ENCODE assay signal across 16 cellular contexts in the genomic region with DNA sequence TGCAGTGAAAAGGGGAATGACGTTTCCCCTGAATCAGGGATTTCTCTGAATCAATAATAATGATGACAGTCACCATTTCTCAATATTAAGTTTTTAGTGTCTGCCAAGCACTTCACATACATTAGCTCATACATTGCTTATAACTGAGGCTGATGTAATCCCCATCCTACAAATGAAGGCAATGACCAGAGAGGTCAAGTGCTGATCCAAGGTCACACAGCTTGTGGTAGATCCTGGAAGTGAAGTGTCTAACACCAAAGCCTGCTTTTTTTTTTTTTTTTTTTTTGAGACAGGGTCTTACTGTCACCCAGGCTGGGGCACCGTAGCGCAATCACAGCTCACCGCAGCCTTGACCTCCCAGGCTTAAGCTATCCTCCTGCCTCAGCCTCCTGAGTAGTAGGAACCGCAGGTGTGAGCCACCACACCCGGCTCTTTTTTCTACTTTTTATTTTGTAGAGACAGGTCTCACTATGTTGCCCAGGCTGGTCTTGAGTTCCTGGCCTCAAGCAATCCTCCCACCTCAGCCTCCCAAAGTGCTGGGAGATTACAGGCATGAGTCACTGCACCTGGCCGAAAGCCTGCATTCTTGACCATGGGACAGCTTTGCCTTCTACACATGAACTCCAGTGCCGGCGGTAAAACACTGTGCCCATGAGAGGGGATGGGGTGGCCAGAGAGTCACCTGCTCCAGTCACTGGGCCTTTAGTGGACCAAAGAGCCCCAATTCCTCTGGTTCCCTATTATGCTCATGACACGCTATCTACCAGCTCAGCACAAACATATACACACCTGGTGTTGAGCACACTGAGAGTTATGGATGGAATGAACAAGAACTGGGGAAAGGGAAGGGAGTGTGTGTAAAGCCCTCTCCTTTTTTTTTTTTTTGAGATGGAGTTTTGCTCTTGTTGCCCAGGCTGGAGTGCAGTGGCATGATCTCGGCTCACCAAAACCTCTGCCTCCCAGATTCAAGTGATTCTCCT. TPM values are rescaled to one million over a fixed set of nuclear protein-coding genes. Genes with fewer than 3 reads are reported as not detected.
A peak's percentile ranks its signal among the peaks of the same experiment; 100 is the strongest.
DNase-seq lines count a peak whose midpoint lies in the region; ATAC-seq and TF ChIP-seq lines count a peak whose summit lies in the region.
"Had no signal": no experiment of that assay in that cellular context is flagged by ENCODE, and none has a peak within 500 bp of the region (broad histone marks: within the 10 kb centered on the region; RNA-seq: fewer than 3 reads in every experiment).

No MANE protein-coding gene starts in this region.

- no peak for TF ChIP-seq RAD21 in Ishikawa (IDR thresholded peaks at IDR 0.05; ENCODE audit: low read depth)

- intact Hi-C loops in left lung (cut with DNase I): no loop called here

- TF ChIP-seq CTCF in right atrium auricular region (IDR thresholded peaks at IDR 0.05): no peak
- no peak for TF ChIP-seq CTCF in left lung (IDR thresholded peaks at IDR 0.05)

- H3K36me3 ChIP-seq in right atrium auricular region: peaks cover 71% of the 10 kb centered on the region
- H3K36me3 ChIP-seq in left lung: peaks cover 3 to 90% of the 10 kb centered on the region in 2 donors

- H3K27ac ChIP-seq in right atrium auricular region (peak overlapping the region; percentile 78 to 89), substantia nigra (ENCODE audit: low read depth, low read length, poor library complexity, severe bottlenecking) (peak overlapping the region; percentile 32), left lung (no peak overlapping the region)
- H3K27ac ChIP-seq: colonic mucosa had no signal

- TF ChIP-seq EP300 in Ishikawa (IDR thresholded peaks at IDR 0.05; ENCODE audit: borderline replicate concordance): no peak

- no peaks in the 10 kb centered on the region for H3K9me3 ChIP-seq in right atrium auricular region
- no peaks in the 10 kb centered on the region for H3K9me3 ChIP-seq in left lung
- H3K9me3 ChIP-seq: BLaER1 treated with 17β-estradiol and CSF1 and Interleukin-3, amounts not matched to agents 10 nM and 100 nM; colonic mucosa had no signal

- ATAC-seq in left lung: no peak
- ATAC-seq: activated naive CD4-positive, alpha-beta T cell treated with anti-CD3 and anti-CD28 coated beads, Interleukin-2, amount 50 U/mL, for 72 hours; T-helper 17 cell had no signal

- H3K4me1 ChIP-seq in right atrium auricular region (peaks cover 0 to 52% of the 10 kb centered on the region in 2 donors), left lung (peaks cover 0 to 6% of the 10 kb centered on the region in 2 donors)
- H3K4me1 ChIP-seq: colonic mucosa had no signal

- H3K4me3 ChIP-seq in right atrium auricular region (no peak overlapping the region), left lung (no peak overlapping the region)
- H3K4me3 ChIP-seq: BLaER1 treated with 17β-estradiol and CSF1 and Interleukin-3, amounts not matched to agents 10 nM and 100 nM; colonic mucosa had no signal

- H3K27me3 ChIP-seq in right atrium auricular region (no peaks in the 10 kb centered on the region), left lung (no peaks in the 10 kb centered on the region)
- H3K27me3 ChIP-seq: BLaER1 treated with 17β-estradiol and CSF1 and Interleukin-3, amounts not matched to agents 10 nM and 100 nM; colonic mucosa had no signal

- DNase-seq in astrocyte of the hippocampus (ENCODE audit: low read depth, low spot score): peak; percentile 47
- no peak for DNase-seq in right atrium auricular region (ENCODE audit: low spot score)
- no peak for DNase-seq in substantia nigra (lab: John Stamatoyannopoulos, UW)
- DNase-seq in NCI-H1417 treated with DMSO at 0.1 percent for 48 hours (lab: John Stamatoyannopoulos, UW): no peak
- DNase-seq in NAMALWA (ENCODE audit: low spot score): no peak
- DNase-seq in left lung: no peak
- DNase-seq: colonic mucosa, DMS79 treated with DMSO at 0.1 percent for 48 hours, NCI-H187 treated with DMSO at 0.1 percent for 48 hours, NCI-H526 treated with DMSO at 0.1 percent for 48 hours, T-helper 17 cell had no signal

TF ChIP-seq in Ishikawa, 13 proteins besides CTCF, POLR2A, EP300 and RAD21:
- TF ChIP-seq YY1 (IDR thresholded peaks at IDR 0.05; ENCODE audit: low read depth): no peak
- peak; percentile 8; the same call in 1 of the 2 replicates for TF ChIP-seq TEAD4 (IDR thresholded peaks at IDR 0.05)

RNA-seq across cellular contexts. Expression of a gene that starts 17.4 kb away (rescaled TPM):
- total RNA-seq in right atrium auricular region: 100 to 1,000 TPM in 1 of 2 donors, 10 to 100 TPM in 1; 88.1 to 117 TPM
- total RNA-seq in left lung: 10 to 100 TPM; 81.8 to 90.3 TPM

RNA-seq across cellular contexts. Expression of a gene that starts 17.8 kb away (rescaled TPM):
- total RNA-seq in right atrium auricular region: 1 to 10 TPM; 6.0 to 9.6 TPM
- 1 to 10 TPM; 5.8 to 8.6 TPM for total RNA-seq in left lung

RNA-seq across cellular contexts. Expression of a gene that starts 36.0 kb away (rescaled TPM):
- total RNA-seq in right atrium auricular region: not detected
- total RNA-seq in left lung: not detected
- total RNA-seq: activated naive CD4-positive, alpha-beta T cell treated with anti-CD3 and anti-CD28 coated beads, Interleukin-2, amount 50 U/mL, for 72 hours; mononuclear cell; subcutaneous adipose tissue; T-helper 17 cell had no signal

Comparison
In these comparisons a context has a peak if more than half of its experiments do, and no peak if none do; other contexts are left out.
1. H3K27ac ChIP-seq: peak in right atrium auricular region (2 of 2) and substantia nigra (single experiment); none in left lung (0 of 2).